ENCODE assay signal across 10 cellular contexts in the genomic region with DNA sequence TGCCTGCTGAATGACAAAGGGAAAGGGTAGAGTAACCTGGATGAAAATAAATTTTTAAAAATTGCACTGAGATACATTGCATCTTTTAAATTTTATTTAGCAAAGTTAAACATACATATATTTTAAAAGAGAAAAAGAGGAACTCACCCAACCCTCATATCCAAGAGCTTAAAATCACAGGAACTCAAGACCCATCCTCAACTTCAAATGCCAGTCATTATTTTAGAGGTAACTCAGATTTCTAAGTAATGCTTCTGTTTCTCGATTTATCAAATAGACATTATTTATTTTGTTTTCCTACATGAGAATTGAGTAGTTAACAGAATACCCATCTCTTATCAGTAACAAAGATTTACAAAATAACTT. TPM values are rescaled to one million over a fixed set of nuclear protein-coding genes. Genes with fewer than 3 reads are reported as not detected.
A peak's percentile ranks its signal among the peaks of the same experiment; 100 is the strongest.
DNase-seq lines count a peak whose midpoint lies in the region; ATAC-seq, FAIRE-seq and TF ChIP-seq lines count a peak whose summit lies in the region.
"Had no signal": no experiment of that assay in that cellular context is flagged by ENCODE, and none has a peak within 500 bp of the region (broad histone marks: within the 10 kb centered on the region; RNA-seq: fewer than 3 reads in every experiment).

No MANE protein-coding gene starts in this region.

- H3K36me3 ChIP-seq in Karpas-422 (ENCODE audit: insufficient read depth, low read length) (no peaks in the 10 kb centered on the region; the same call in 1 of the 2 replicates), K562 (ENCODE audit: control insufficient read depth, insufficient read depth, low read length) (peaks cover 9% of the 10 kb centered on the region; the same call in 1 of the 3 replicates), neural progenitor cell (no peaks in the 10 kb centered on the region)

- no peaks in the 10 kb centered on the region for H3K27me3 ChIP-seq in CD4-positive, alpha-beta T cell (ENCODE audit: control insufficient read depth, insufficient read depth, low read length)
- H3K27me3 ChIP-seq in Karpas-422 (ENCODE audit: low read length) (no peaks in the 10 kb centered on the region), K562 (ENCODE audit: control insufficient read depth in 2 of 2, insufficient read depth in 2 of 2, low read length in 2 of 2) (no peaks in the 10 kb centered on the region), neural progenitor cell (no peaks in the 10 kb centered on the region)

- H3K9me1 ChIP-seq in K562 (ENCODE audit: control insufficient read depth, insufficient read depth, low read length): no peaks in the 10 kb centered on the region

- no peak for TF ChIP-seq RAD21 in K562 (CRISPR knock-in tag; conservative IDR thresholded peaks at IDR 0.05 in 1 of 2, IDR thresholded peaks at IDR 0.05 in 1 of 2)

- H3K4me1 ChIP-seq in Karpas-422 (ENCODE audit: low read length) (peaks cover 43% of the 10 kb centered on the region), K562 (replicated peaks in 1 of 2; ENCODE audit: control insufficient read depth in 2 of 2, insufficient read depth in 2 of 2, low read length in 2 of 2) (peaks cover 11 to 19% of the 10 kb centered on the region in 2 experiments; a peak in 4 of 5 replicates), neural progenitor cell (peaks cover 26% of the 10 kb centered on the region)

- no TSS peak for BruUV-seq in K562 (replicated peaks; lab: Mats Ljungman, UMichigan)

- no peaks in the 10 kb centered on the region for H3K9me2 ChIP-seq in Karpas-422 (replicated peaks; ENCODE audit: insufficient read depth, low read length)

- in situ Hi-C loops in K562 (cut with MboI): no loop called here

- H2AFZ ChIP-seq in Karpas-422 (ENCODE audit: low read length): no peak overlapping the region
- no peak overlapping the region for H2AFZ ChIP-seq in K562 (ENCODE audit: low read depth, low read length)
- H2AFZ ChIP-seq in neural progenitor cell (replicated peaks): no peak overlapping the region
- H2AFZ ChIP-seq: PC-9 had no signal

- H4K20me1 ChIP-seq in Karpas-422 (ENCODE audit: insufficient read depth, low read depth, low read length): peaks cover 23% of the 10 kb centered on the region
- 0 out of 2 replicates have a peak, but pooled peaks cover 4% of the 10 kb centered on the region for H4K20me1 ChIP-seq in K562 (replicated peaks; ENCODE audit: control insufficient read depth, insufficient read depth, low read length)
- H4K20me1 ChIP-seq in neural progenitor cell (ENCODE audit: low read depth): peaks cover 46% of the 10 kb centered on the region

- H3K27ac ChIP-seq in CD4-positive, alpha-beta T cell (ENCODE audit: low read depth, low read length): no peak overlapping the region
- H3K27ac ChIP-seq in Karpas-422 (ENCODE audit: low read length): 0 out of 2 replicates have a peak overlapping the region, but pooled peaks have one; percentile 63
- H3K27ac ChIP-seq in K562 (ENCODE audit: extremely low read depth, low read depth, low read length): no peak overlapping the region
- no peak overlapping the region for H3K27ac ChIP-seq in neural progenitor cell
- H3K27ac ChIP-seq: PC-9 had no signal

- no peak for ATAC-seq in CD4-positive, alpha-beta T cell (ENCODE audit: poor library complexity)
- ATAC-seq in K562 (no peak), GM21737 (IDR thresholded peaks at IDR 0.05; ENCODE audit: unreplicated experiment) (no peak), GM19467 (IDR thresholded peaks at IDR 0.05; ENCODE audit: unreplicated experiment) (no peak)

- H3K9me3 ChIP-seq in CD4-positive, alpha-beta T cell (ENCODE audit: control insufficient read depth, low read length): no peaks in the 10 kb centered on the region
- H3K9me3 ChIP-seq in Karpas-422 (ENCODE audit: low read length) (no peaks in the 10 kb centered on the region), K562 (replicated peaks; ENCODE audit: control insufficient read depth, insufficient read depth, low read depth, low read length) (no peaks in the 10 kb centered on the region), neural progenitor cell (ENCODE audit: low read depth) (no peaks in the 10 kb centered on the region)

- no peak for TF ChIP-seq POLR2A in K562 (conservative IDR thresholded peaks at IDR 0.05)

- no peak for FAIRE-seq in K562 (lab: Jason Lieb, UNC)
- FAIRE-seq: HTR-8/SVneo had no signal

- peaks cover 77% of the 10 kb centered on the region for H3F3A ChIP-seq in neural progenitor cell (ENCODE audit: low read depth)

- H3K4me1 Mint-ChIP-seq in CD4-positive, alpha-beta T cell (ENCODE audit: low read depth): peaks cover 57% of the 10 kb centered on the region
- peaks cover 95% of the 10 kb centered on the region for H3K4me1 Mint-ChIP-seq in neural progenitor cell

- 9% methylated on average over 1 of the region's 1 CpG for WGBS in K562 (ENCODE audit: insufficient coverage, low coverage, missing lambda C conversion rate)

- TF ChIP-seq CTCF in CD4-positive, alpha-beta T cell (IDR thresholded peaks at IDR 0.05): no peak
- TF ChIP-seq CTCF in K562 (IDR thresholded peaks at IDR 0.05 in 2 of 3, conservative IDR thresholded peaks at IDR 0.05 in 1 of 3; ENCODE audit: insufficient read depth in 2 of 3, low read depth in 1 of 3, low read length in 3 of 3) (no peak), neural progenitor cell (IDR thresholded peaks at IDR 0.05) (no peak)

- no peak for DNase-seq in CD4-positive, alpha-beta T cell
- DNase-seq in Karpas-422 (no peak), K562 (ENCODE audit: extremely low read depth in 1 of 4, low spot score in 3 of 4) (no peak), neural progenitor cell (ENCODE audit: low spot score) (no peak), cerebellar cortex (ENCODE audit: low spot score) (no peak), HCEC 1CT (no peak)

- peak overlapping the region; percentile 99 for H3K27ac Mint-ChIP-seq in CD4-positive, alpha-beta T cell
- no peak overlapping the region for H3K27ac Mint-ChIP-seq in neural progenitor cell

- POLR2A ChIA-PET in CD4-positive, alpha-beta T cell (lab: Charles Lee): interaction anchor here (0.7 to 10.9 kb wide), 16 partner anchors 11 to 1131 kb away, joined by 3 to 560 read pairs (median 4); partner anchors contain the start of genes KMT2E, RINT1 and SYPL1
- POLR2A ChIA-PET in K562 (lab: Yijun Ruan, JAX): interaction anchor here (0.5 to 4.0 kb wide), 18 partner anchors 9 to 1350 kb away, joined by 3 to 47 read pairs (median 4); partner anchors contain the start of gene KMT2E

- peak overlapping the region; percentile 81 for H3K4me3 Mint-ChIP-seq in CD4-positive, alpha-beta T cell
- H3K4me3 Mint-ChIP-seq in neural progenitor cell: peak overlapping the region; percentile 22

- H3K9ac ChIP-seq in Karpas-422 (ENCODE audit: low read length): no peak overlapping the region
- H3K9ac ChIP-seq in K562 (ENCODE audit: insufficient read depth in 1 of 2, low read depth in 2 of 2, low read length in 2 of 2): no peak overlapping the region
- H3K9ac ChIP-seq in neural progenitor cell: no peak overlapping the region

- TF ChIP-seq EP300 in K562 (IDR thresholded peaks at IDR 0.05; ENCODE audit: low read length): no peak

- H3K9me3 Mint-ChIP-seq in CD4-positive, alpha-beta T cell: no peaks in the 10 kb centered on the region
- no peaks in the 10 kb centered on the region for H3K9me3 Mint-ChIP-seq in neural progenitor cell

- intact Hi-C loops in CD4-positive, alpha-beta T cell (cut with DNase I, micrococcal nuclease): loop anchor here (1.0 to 5.0 kb wide), 8 partner anchors 37 to 503 kb away; no protein-coding TSS in a partner anchor
- intact Hi-C loops in K562 (cut with micrococcal nuclease): loop anchor here (1.0 to 10.0 kb wide), 8 partner anchors 58 to 606 kb away; no protein-coding TSS in a partner anchor

- CTCF ChIA-PET in CD4-positive, alpha-beta T cell (lab: Charles Lee): interaction anchor here (1.0 to 5.9 kb wide), 22 partner anchors 9 to 99 kb away, joined by 3 to 159 read pairs (median 6); partner anchors contain the start of gene KMT2E
- CTCF ChIA-PET in K562 (lab: Yijun Ruan, JAX; ENCODE audit: low intra/inter-chr PET ratio): interaction anchor here (0.7 to 1.9 kb wide), 9 partner anchors 34 to 506 kb away, joined by 3 to 14 read pairs (median 3); no protein-coding TSS in a partner anchor

- no peaks in the 10 kb centered on the region for H3K27me3 Mint-ChIP-seq in CD4-positive, alpha-beta T cell
- peaks cover 4% of the 10 kb centered on the region for H3K27me3 Mint-ChIP-seq in neural progenitor cell (ENCODE audit: insufficient read depth, low read depth)

- H3K4me2 ChIP-seq in Karpas-422 (ENCODE audit: low read depth, low read length, poor library complexity, severe bottlenecking) (no peak overlapping the region), K562 (ENCODE audit: insufficient read depth, low read length) (no peak overlapping the region), neural progenitor cell (no peak overlapping the region)
- H3K4me2 ChIP-seq: PC-9 had no signal

- H3K79me2 ChIP-seq in Karpas-422 (ENCODE audit: low read length): peaks cover 46% of the 10 kb centered on the region
- peaks cover 54% of the 10 kb centered on the region for H3K79me2 ChIP-seq in K562 (ENCODE audit: control insufficient read depth, insufficient read depth, low read length)
- H3K79me2 ChIP-seq in neural progenitor cell (ENCODE audit: low read depth): peaks cover 50% of the 10 kb centered on the region

- peaks cover 19% of the 10 kb centered on the region for H3K36me3 Mint-ChIP-seq in CD4-positive, alpha-beta T cell (ENCODE audit: low read depth)
- peaks cover 15% of the 10 kb centered on the region for H3K36me3 Mint-ChIP-seq in neural progenitor cell

- H3K4me3 ChIP-seq in Karpas-422 (ENCODE audit: low read length) (no peak overlapping the region), K562 (no peak overlapping the region), neural progenitor cell (no peak overlapping the region)
- H3K4me3 ChIP-seq: PC-9 had no signal

RNA-seq across cellular contexts. Expression of gene KMT2E, which starts 32.4 kb away (rescaled TPM):
- 100 to 1,000 TPM; 295 to 296 TPM for total RNA-seq in CD4-positive, alpha-beta T cell
- 95.3 and 107 TPM in 2 replicates for total RNA-seq in Karpas-422 (2014; rRNA removed; shearing (Covaris generic); ENCODE audit: low replicate concordance)
- 207 and 465 TPM in 2 replicates for total RNA-seq in K562 (2011; cell fraction: chromatin; rRNA removed; ENCODE audit: low replicate concordance)
- total RNA-seq in K562 (2011; cell fraction: nucleolus; rRNA removed): 88.1 and 130 TPM in 2 replicates
- total RNA-seq in K562 (2011; cell fraction: nucleoplasm; rRNA removed): 182 and 231 TPM in 2 replicates
- 33.5 and 38.1 TPM in 2 replicates for total RNA-seq in K562 (2014; rRNA removed)
- total RNA-seq in K562 (2014; rRNA removed; fragmentation: Illumina TruSeq; extraction: Trizol): 41.7 and 46.6 TPM in 2 replicates
- total RNA-seq in K562 (2015; rRNA removed; fragmentation: Illumina TruSeq; extraction: Trizol): 38.6 and 39.9 TPM in 2 replicates
- total RNA-seq in K562 (2021): 48.1 and 55.3 TPM in 2 replicates
- 11.1 and 14.5 TPM in 2 replicates for polyA plus RNA-seq in K562 (2011; rRNA removed)
- 7.9 and 14.7 TPM in 2 replicates for polyA plus RNA-seq in K562 (2011; cell fraction: cytosol; rRNA removed)
- polyA plus RNA-seq in K562 (2011; cell fraction: nucleus; rRNA removed): 55.0 and 72.1 TPM in 2 replicates
- polyA plus RNA-seq in K562 (2012): 26.5 and 30.8 TPM in 2 replicates
- polyA plus RNA-seq in K562 (2014; fragmentation: Illumina TruSeq; extraction: Trizol): 33.8 and 38.7 TPM in 2 replicates
- polyA plus RNA-seq in K562 (2014; fragmentation: Nextera tagmentation; extraction: Ambion mirVana): 10 to 100 TPM in 1 of 2 experiments, 1 to 10 TPM in 1; 8.9 to 15.9 TPM
- 18.2 and 23.4 TPM in 2 replicates for polyA plus RNA-seq in K562 (2014; rRNA removed)
- polyA minus RNA-seq in K562 (2011; rRNA and poly(A)+ RNA removed): 84.5 and 96.0 TPM in 2 replicates
- 28.8 and 34.0 TPM in 2 replicates for polyA minus RNA-seq in K562 (2011; cell fraction: cytosol; rRNA and poly(A)+ RNA removed)
- 110 and 143 TPM in 2 replicates for polyA minus RNA-seq in K562 (2011; cell fraction: nucleus; rRNA and poly(A)+ RNA removed)
- 87.7 and 124 TPM in 2 replicates for total RNA-seq in neural progenitor cell (ENCODE audit: low replicate concordance)
